In genomic region chr18:41695441-41695840, GRCh38 we compare ENCODE assay signal across 15 cellular contexts.
DNase-seq lines count a peak whose midpoint lies in the region; ATAC-seq, FAIRE-seq and TF ChIP-seq lines count a peak whose summit lies in the region.
"Had no signal": no experiment of that assay in that cellular context is flagged by ENCODE, and none has a peak within 500 bp of the region (broad histone marks: within the 10 kb centered on the region; RNA-seq: fewer than 3 reads in every experiment).

No MANE protein-coding gene starts in this region.

- peak overlapping the region; percentile 66 for H3K4me2 ChIP-seq in BLaER1
- H3K4me2 ChIP-seq in MM.1S (ENCODE audit: low read depth, low read length), result peak overlapping the region; percentile 54
- H3K4me2 ChIP-seq in osteoblast (ENCODE audit: insufficient read depth, low read length), result no peak overlapping the region

- H3K27ac ChIP-seq in BLaER1 (peak overlapping the region; percentile 56; the same call in 1 of the 2 replicates), MM.1S (ENCODE audit: low read length) (no peak overlapping the region), osteoblast (ENCODE audit: low read depth, low read length) (no peak overlapping the region)
- H3K27ac ChIP-seq: C4-2B, epithelial cell of prostate had no signal

- ATAC-seq in GM18867 (IDR thresholded peaks at IDR 0.05; ENCODE audit: unreplicated experiment) (peak; percentile 76), HG03135 (IDR thresholded peaks at IDR 0.05; ENCODE audit: unreplicated experiment) (no peak)

- no peak for TF ChIP-seq POLR2A in GM12891 (IDR thresholded peaks at IDR 0.05; ENCODE audit: low read depth, low read length)

- H3K36me3 ChIP-seq in BLaER1 (no peaks in the 10 kb centered on the region), MM.1S (replicated peaks; ENCODE audit: insufficient read depth, low read length) (no peaks in the 10 kb centered on the region), endocrine pancreas (ENCODE audit: control insufficient read depth, insufficient read depth, low read length) (no peaks in the 10 kb centered on the region), osteoblast (ENCODE audit: insufficient read depth, low read length) (no peaks in the 10 kb centered on the region)

- no peaks in the 10 kb centered on the region for H3K9me2 ChIP-seq in MM.1S (replicated peaks; ENCODE audit: insufficient read depth, low read length)

- DNase-seq in MM.1S (peak; percentile 54), osteoblast (ENCODE audit: insufficient read length, low spot score, missing footprints) (no peak), NCI-H82 (lab: John Stamatoyannopoulos, UW) (no peak), GM12891 (ENCODE audit: insufficient read length, low spot score) (no peak)
- DNase-seq: activated naive CD4-positive, alpha-beta T cell treated with anti-CD3 and anti-CD28 coated beads, Interleukin-2, amount 10 ng/mL, durations not matched to agents 7 days and 5 days; NCI-H1694 treated with DMSO at 0.1 percent for 48 hours; NCI-H774; SHP77 had no signal

- FAIRE-seq in GM12891 (lab: Jason Lieb, UNC), result no peak

- H2AFZ ChIP-seq in MM.1S (ENCODE audit: low read length) (peak overlapping the region; percentile 74), osteoblast (ENCODE audit: low read length) (no peak overlapping the region)

- H3K79me2 ChIP-seq in MM.1S (ENCODE audit: low read length), result no peaks in the 10 kb centered on the region
- no peaks in the 10 kb centered on the region for H3K79me2 ChIP-seq in osteoblast (ENCODE audit: insufficient read depth, low read length)

- H3K9me3 ChIP-seq in BLaER1, result no peaks in the 10 kb centered on the region
- no peaks in the 10 kb centered on the region for H3K9me3 ChIP-seq in MM.1S (replicated peaks; ENCODE audit: insufficient read depth, low read length)
- no peaks in the 10 kb centered on the region for H3K9me3 ChIP-seq in endocrine pancreas (ENCODE audit: control insufficient read depth, low read length)
- no peaks in the 10 kb centered on the region for H3K9me3 ChIP-seq in osteoblast (ENCODE audit: low read depth, low read length)

- H3K4me1 ChIP-seq in BLaER1 (no peaks in the 10 kb centered on the region), MM.1S (ENCODE audit: low read length) (no peaks in the 10 kb centered on the region), endocrine pancreas (ENCODE audit: control insufficient read depth, insufficient read depth, low read length) (no peaks in the 10 kb centered on the region), osteoblast (ENCODE audit: insufficient read depth, low read length) (no peaks in the 10 kb centered on the region)

- TF ChIP-seq CTCF in MM.1S (IDR thresholded peaks at IDR 0.05; ENCODE audit: low read length) (no peak), osteoblast (IDR thresholded peaks at IDR 0.05; ENCODE audit: extremely low read depth, low read depth, low read length) (no peak)

- H3K27me3 ChIP-seq in BLaER1 (no peaks in the 10 kb centered on the region), MM.1S (replicated peaks; ENCODE audit: insufficient read depth, low read length) (no peaks in the 10 kb centered on the region), endocrine pancreas (ENCODE audit: control insufficient read depth, insufficient read depth, low read length) (peaks cover 2% of the 10 kb centered on the region), osteoblast (ENCODE audit: insufficient read depth, low read length) (no peaks in the 10 kb centered on the region)

- H3K9ac ChIP-seq in BLaER1 (no peak overlapping the region), MM.1S (ENCODE audit: low read length) (no peak overlapping the region), endocrine pancreas (ENCODE audit: control insufficient read depth, insufficient read depth, low read length) (no peak overlapping the region)

- H3F3A ChIP-seq in MM.1S (ENCODE audit: insufficient read depth, low read length), result no peaks in the 10 kb centered on the region

- no peaks in the 10 kb centered on the region for H4K20me1 ChIP-seq in BLaER1
- no peaks in the 10 kb centered on the region for H4K20me1 ChIP-seq in MM.1S (ENCODE audit: insufficient read depth, low read length)
- no peaks in the 10 kb centered on the region for H4K20me1 ChIP-seq in osteoblast (ENCODE audit: insufficient read depth, low read length)

- H3K4me3 ChIP-seq in BLaER1 (no peak overlapping the region), MM.1S (ENCODE audit: low read length) (peak overlapping the region; percentile 31), endocrine pancreas (ENCODE audit: control insufficient read depth, insufficient read depth, low read length) (peak overlapping the region; percentile 49), osteoblast (ENCODE audit: insufficient read depth, low read length) (no peak overlapping the region)
- H3K4me3 ChIP-seq: lung had no signal

TF ChIP-seq in GM12891, 5 proteins besides CTCF, POLR2A, EP300 and RAD21:
- TF ChIP-seq POU2F2 (IDR thresholded peaks at IDR 0.05; ENCODE audit: low read depth, low read length) (no peak), SPI1 (IDR thresholded peaks at IDR 0.05; ENCODE audit: low read depth, low read length) (no peak), PAX5 (IDR thresholded peaks at IDR 0.05; ENCODE audit: insufficient read depth, low read length, severe bottlenecking) (no peak), TAF1 (IDR thresholded peaks at IDR 0.05; ENCODE audit: low read depth, low read length) (no peak), POLR2AphosphoS5 (IDR thresholded peaks at IDR 0.05; ENCODE audit: low read depth, low read length) (no peak)

Comparison
In these comparisons a context has a peak if more than half of its experiments do, and no peak if none do; other contexts are left out.
1. H3K4me3 ChIP-seq: peak in MM.1S (single experiment) and endocrine pancreas (single experiment); none in BLaER1 (single experiment) and osteoblast (single experiment).